Comparison of ENCODE assay signal across 21 cellular contexts in genomic region chr14:96648506-96649326, GRCh38.
DNase-seq lines count a peak whose midpoint lies in the region; ATAC-seq and TF ChIP-seq lines count a peak whose summit lies in the region.
"Had no signal": no experiment of that assay in that cellular context is flagged by ENCODE, and none has a peak within 500 bp of the region (broad histone marks: within the 10 kb centered on the region; RNA-seq: fewer than 3 reads in every experiment).

No MANE protein-coding gene starts in this region.

- H3K27me3 ChIP-seq in upper lobe of right lung: no peaks in the 10 kb centered on the region

- ATAC-seq in upper lobe of right lung: peak; percentile 21

- intact Hi-C loops in upper lobe of right lung (cut with DNase I): no loop called here

- DNase-seq in DMS 273 (lab: John Stamatoyannopoulos, UW; ENCODE audit: unreplicated experiment): peak; percentile 67
- DNase-seq in DMS 273 treated with DMSO at 0.1 percent for 48 hours (lab: John Stamatoyannopoulos, UW): no peak
- DNase-seq in ecto neural progenitor cell (ENCODE audit: low spot score): peak; percentile 36
- no peak for DNase-seq in upper lobe of right lung
- no peak for DNase-seq in NCI-H1092 (lab: John Stamatoyannopoulos, UW)
- DNase-seq in T-helper 1 cell: no peak
- no peak for DNase-seq in medulla oblongata (ENCODE audit: extremely low spot score)
- DNase-seq: DMS153, GF-D8, GM23248, HCEC 1CT, KBM-7, MV-4-11, NCI-H1417, NCI-H1930, NCI-H446, NCI-H748 treated with DMSO at 0.1 percent for 48 hours, OCI-M1 had no signal

- TF ChIP-seq CTCF in HEK293 (tag by site-specific recombination; IDR thresholded peaks at IDR 0.05): no peak
- TF ChIP-seq CTCF in upper lobe of right lung (IDR thresholded peaks at IDR 0.05): no peak

- H3K4me1 ChIP-seq in HEK293 (ENCODE audit: control insufficient read depth, insufficient read depth, low read length) (no peaks in the 10 kb centered on the region), upper lobe of right lung (no peaks in the 10 kb centered on the region)

- H3K9me3 ChIP-seq in HEK293 (ENCODE audit: control insufficient read depth, insufficient read depth, low read depth, low read length): 0 out of 2 replicates have a peak, but pooled peaks cover 2% of the 10 kb centered on the region
- H3K9me3 ChIP-seq in upper lobe of right lung: no peaks in the 10 kb centered on the region

- POLR2A ChIA-PET in HEK293 (lab: Yijun Ruan, JAX): no interaction called here

- H3K27ac ChIP-seq in HEK293 (ENCODE audit: extremely low read depth, low read depth, low read length) (no peak overlapping the region), upper lobe of right lung (no peak overlapping the region)
- H3K27ac ChIP-seq: 22Rv1, GM23248, SK-N-MC had no signal

- no peak overlapping the region for H3K4me3 ChIP-seq in HEK293 (ENCODE audit: low read depth, low read length)
- H3K4me3 ChIP-seq in upper lobe of right lung: no peak overlapping the region
- H3K4me3 ChIP-seq: GM23248, SK-N-MC had no signal

- H3K36me3 ChIP-seq in HEK293 (ENCODE audit: control insufficient read depth in 2 of 2, insufficient read depth in 1 of 2, low read length in 2 of 2): no peaks in the 10 kb centered on the region
- no peaks in the 10 kb centered on the region for H3K36me3 ChIP-seq in upper lobe of right lung

- CTCF ChIA-PET in HEK293 (lab: Yijun Ruan, JAX): interaction anchor here (0.6 kb wide), 1 partner anchor 1965 kb away, joined by 4 read pairs; no protein-coding TSS in a partner anchor

TF ChIP-seq in HEK293, 187 proteins besides CTCF, POLR2A, EP300 and RAD21:
- TF ChIP-seq REST (tag by site-specific recombination; IDR thresholded peaks at IDR 0.05) (peak; percentile 76), ZNF157 (tag by site-specific recombination; IDR thresholded peaks at IDR 0.05) (no peak)

Comparison
In these comparisons a context has a peak if more than half of its experiments do, and no peak if none do; other contexts are left out.
1. DNase-seq: peak in DMS 273 (single experiment) and ecto neural progenitor cell (single experiment); none in DMS 273 treated with DMSO at 0.1 percent for 48 hours (single experiment), upper lobe of right lung (single experiment), NCI-H1092 (single experiment), T-helper 1 cell (0 of 5) and medulla oblongata (single experiment).